10 cellular contexts compared by ENCODE assay signal in the genomic region with DNA sequence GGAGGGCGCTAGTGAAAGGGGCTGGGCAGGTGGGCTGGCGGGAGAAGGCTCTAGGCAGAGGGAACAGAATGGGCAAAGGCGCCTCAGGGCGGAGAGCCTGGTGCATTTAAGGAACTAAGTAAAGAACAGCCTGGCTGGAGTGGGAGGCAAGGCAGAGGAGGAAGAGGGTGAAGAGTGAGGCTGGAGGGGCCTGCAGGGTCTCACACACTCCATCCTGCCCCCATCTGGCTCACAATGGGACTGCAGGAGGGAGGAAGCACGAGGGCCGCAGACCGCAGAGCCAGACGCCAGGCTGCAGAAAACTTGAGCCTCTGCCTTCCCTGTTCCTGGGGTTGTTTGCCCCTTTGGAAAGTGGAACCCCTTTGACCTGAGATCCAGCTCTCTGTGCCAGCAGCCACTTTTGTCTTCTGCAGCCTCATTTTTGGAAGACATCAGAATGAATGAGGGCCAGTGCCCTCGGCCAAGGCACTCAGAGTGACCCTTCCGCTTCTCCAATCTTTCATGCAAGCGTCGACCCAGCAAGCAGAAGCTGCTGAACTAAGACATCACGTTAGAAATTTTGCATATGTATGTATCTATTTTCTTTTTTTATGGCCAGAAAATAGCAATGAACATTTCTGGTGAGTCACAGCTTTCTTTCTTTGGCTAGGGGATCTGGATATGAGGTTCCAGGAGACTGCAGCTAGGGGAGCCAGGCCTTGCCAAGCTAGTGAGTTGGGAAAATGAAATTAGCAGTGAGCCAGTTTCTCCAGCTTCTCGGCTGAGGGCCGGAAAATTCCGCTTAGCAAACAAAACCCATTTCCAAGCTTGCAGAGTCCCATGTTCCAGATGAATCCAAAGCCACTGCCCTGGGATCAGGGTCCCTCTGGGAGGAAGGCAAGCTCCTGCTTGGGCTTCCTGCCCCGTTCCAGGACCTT.
A peak's percentile ranks its signal among the peaks of the same experiment; 100 is the strongest.
DNase-seq lines count a peak whose midpoint lies in the region; ATAC-seq and TF ChIP-seq lines count a peak whose summit lies in the region.
"Had no signal": no experiment of that assay in that cellular context is flagged by ENCODE, and none has a peak within 500 bp of the region (broad histone marks: within the 10 kb centered on the region; RNA-seq: fewer than 3 reads in every experiment).

No MANE protein-coding gene starts in this region.

- H3K27me3 ChIP-seq in HCT116 (ENCODE audit: insufficient read depth, low read length) = no peaks in the 10 kb centered on the region

- RAD21 ChIA-PET in HCT116 (lab: Charles Lee; ENCODE audit: low non-redundant PET in 1 of 2, low total read pairs in 2 of 2, uncharacterized antibody in 2 of 2, unreplicated experiment in 2 of 2) = no interaction called here

- intact Hi-C loops in HCT116 (cut with micrococcal nuclease) = no loop called here

- no peak overlapping the region for H3K9ac ChIP-seq in HCT116 (ENCODE audit: low read length)

- H3K9me2 ChIP-seq in HCT116 (ENCODE audit: insufficient read depth) = no peaks in the 10 kb centered on the region

- no peak overlapping the region for H3K4me2 ChIP-seq in HCT116 (ENCODE audit: low read length)

- H4K20me1 ChIP-seq in HCT116 (ENCODE audit: insufficient read depth) = no peaks in the 10 kb centered on the region

- H3K9me3 ChIP-seq in HCT116 (ENCODE audit: control insufficient read depth in 1 of 2, insufficient read depth in 1 of 2, low read depth in 1 of 2, low read length in 2 of 2) = no peaks in the 10 kb centered on the region

- BruUV-seq in HCT116 (replicated peaks; lab: Mats Ljungman, UMichigan) = no TSS peak

- DNase-seq in AG08396 (ENCODE audit: low spot score) (peak; percentile 35), HCT116 (ENCODE audit: low read depth, low spot score) (no peak), medulla oblongata (ENCODE audit: extremely low spot score) (peak; percentile 70), H4 (ENCODE audit: low spot score) (no peak)
- DNase-seq: mammary epithelial cell, NCI-H82 had no signal

- H3K27ac ChIP-seq in HCT116 (ENCODE audit: low read depth, low read length) (no peak overlapping the region), cingulate gyrus (ENCODE audit: low read depth, low read length) (peak overlapping the region; percentile 87)

- POLR2A ChIA-PET in HCT116 (lab: Charles Lee) = no interaction called here

- CTCF ChIA-PET in HCT116 (lab: Charles Lee) = no interaction called here

- H3K79me2 ChIP-seq in HCT116 (ENCODE audit: insufficient read depth, low read length) = no peaks in the 10 kb centered on the region

- no peak for TF ChIP-seq RAD21 in HCT116 (IDR thresholded peaks at IDR 0.05; ENCODE audit: low read depth)

- H2AFZ ChIP-seq in HCT116 (ENCODE audit: low read depth, low read length, poor library complexity, severe bottlenecking) = no peak overlapping the region

- no peak; the same call in 1 of the 2 replicates for ATAC-seq in HCT116
- ATAC-seq in GM19397 (IDR thresholded peaks at IDR 0.05; ENCODE audit: unreplicated experiment) = no peak
- no peak for ATAC-seq in HG02870 (IDR thresholded peaks at IDR 0.05; ENCODE audit: unreplicated experiment)
- no peak for ATAC-seq in HG03378 (IDR thresholded peaks at IDR 0.05; ENCODE audit: unreplicated experiment)

- H3K4me1 ChIP-seq in HCT116 (ENCODE audit: control insufficient read depth in 1 of 2, insufficient read depth in 2 of 2, low read length in 2 of 2) = no peaks in the 10 kb centered on the region

- peak in 2 of 3 experiments; percentile 27 to 29; a peak in 3 of 6 replicates for TF ChIP-seq CTCF in HCT116 (IDR thresholded peaks at IDR 0.05 in 2 of 3, conservative IDR thresholded peaks at IDR 0.05 in 1 of 3; ENCODE audit: borderline replicate concordance in 1 of 3, insufficient read depth in 1 of 3, low read depth in 2 of 3, low read length in 2 of 3)

- H3K36me3 ChIP-seq in HCT116 (ENCODE audit: control insufficient read depth in 1 of 2, insufficient read depth in 2 of 2, low read length in 2 of 2) = no peaks in the 10 kb centered on the region

- TF ChIP-seq POLR2A in HCT116 (IDR thresholded peaks at IDR 0.05; ENCODE audit: borderline replicate concordance, extremely low read depth, insufficient read depth, insufficient read length) = no peak

- no peak overlapping the region for H3K4me3 ChIP-seq in HCT116 (replicated peaks in 1 of 2; ENCODE audit: low read depth in 1 of 2, low read length in 2 of 2)

TF ChIP-seq in HCT116, 20 proteins besides CTCF, POLR2A, EP300 and RAD21:
- TF ChIP-seq POLR2AphosphoS5 (IDR thresholded peaks at IDR 0.05; ENCODE audit: low read depth, low read length) = no peak
- no peak for TF ChIP-seq JUND (IDR thresholded peaks at IDR 0.05)
- no peak for TF ChIP-seq TCF7L2 (IDR thresholded peaks at IDR 0.05; ENCODE audit: borderline replicate concordance, extremely low read depth, insufficient read depth, insufficient read length)
- TF ChIP-seq YY1 (IDR thresholded peaks at IDR 0.05; ENCODE audit: extremely low read depth, insufficient replicate concordance, low read depth, low read length) = no peak
- TF ChIP-seq SIN3A (IDR thresholded peaks at IDR 0.05; ENCODE audit: low read depth) = no peak
- no peak for TF ChIP-seq CBX3 (IDR thresholded peaks at IDR 0.05; ENCODE audit: low read depth)
- TF ChIP-seq EZH2phosphoT487 (IDR thresholded peaks at IDR 0.05; ENCODE audit: borderline replicate concordance) = no peak
- TF ChIP-seq EGR1 (IDR thresholded peaks at IDR 0.05; ENCODE audit: low read depth) = no peak
- TF ChIP-seq, protein P1, sequence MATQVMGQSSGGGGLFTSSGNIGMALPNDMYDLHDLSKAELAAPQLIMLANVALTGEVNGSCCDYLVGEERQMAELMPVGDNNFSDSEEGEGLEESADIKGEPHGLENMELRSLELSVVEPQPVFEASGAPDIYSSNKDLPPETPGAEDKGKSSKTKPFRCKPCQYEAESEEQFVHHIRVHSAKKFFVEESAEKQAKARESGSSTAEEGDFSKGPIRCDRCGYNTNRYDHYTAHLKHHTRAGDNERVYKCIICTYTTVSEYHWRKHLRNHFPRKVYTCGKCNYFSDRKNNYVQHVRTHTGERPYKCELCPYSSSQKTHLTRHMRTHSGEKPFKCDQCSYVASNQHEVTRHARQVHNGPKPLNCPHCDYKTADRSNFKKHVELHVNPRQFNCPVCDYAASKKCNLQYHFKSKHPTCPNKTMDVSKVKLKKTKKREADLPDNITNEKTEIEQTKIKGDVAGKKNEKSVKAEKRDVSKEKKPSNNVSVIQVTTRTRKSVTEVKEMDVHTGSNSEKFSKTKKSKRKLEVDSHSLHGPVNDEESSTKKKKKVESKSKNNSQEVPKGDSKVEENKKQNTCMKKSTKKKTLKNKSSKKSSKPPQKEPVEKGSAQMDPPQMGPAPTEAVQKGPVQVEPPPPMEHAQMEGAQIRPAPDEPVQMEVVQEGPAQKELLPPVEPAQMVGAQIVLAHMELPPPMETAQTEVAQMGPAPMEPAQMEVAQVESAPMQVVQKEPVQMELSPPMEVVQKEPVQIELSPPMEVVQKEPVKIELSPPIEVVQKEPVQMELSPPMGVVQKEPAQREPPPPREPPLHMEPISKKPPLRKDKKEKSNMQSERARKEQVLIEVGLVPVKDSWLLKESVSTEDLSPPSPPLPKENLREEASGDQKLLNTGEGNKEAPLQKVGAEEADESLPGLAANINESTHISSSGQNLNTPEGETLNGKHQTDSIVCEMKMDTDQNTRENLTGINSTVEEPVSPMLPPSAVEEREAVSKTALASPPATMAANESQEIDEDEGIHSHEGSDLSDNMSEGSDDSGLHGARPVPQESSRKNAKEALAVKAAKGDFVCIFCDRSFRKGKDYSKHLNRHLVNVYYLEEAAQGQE (IDR thresholded peaks at IDR 0.05; ENCODE audit: low read depth) = no peak
- TF ChIP-seq ELF1 (IDR thresholded peaks at IDR 0.05; ENCODE audit: borderline replicate concordance, low read depth) = no peak
- TF ChIP-seq CEBPB (IDR thresholded peaks at IDR 0.05; ENCODE audit: low read depth) = no peak
- TF ChIP-seq, protein P2, sequence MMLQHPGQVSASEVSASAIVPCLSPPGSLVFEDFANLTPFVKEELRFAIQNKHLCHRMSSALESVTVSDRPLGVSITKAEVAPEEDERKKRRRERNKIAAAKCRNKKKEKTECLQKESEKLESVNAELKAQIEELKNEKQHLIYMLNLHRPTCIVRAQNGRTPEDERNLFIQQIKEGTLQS (IDR thresholded peaks at IDR 0.05) = no peak
- TF ChIP-seq FOSL1 (IDR thresholded peaks at IDR 0.05; ENCODE audit: low read depth) = no peak
- TF ChIP-seq, protein P3, sequence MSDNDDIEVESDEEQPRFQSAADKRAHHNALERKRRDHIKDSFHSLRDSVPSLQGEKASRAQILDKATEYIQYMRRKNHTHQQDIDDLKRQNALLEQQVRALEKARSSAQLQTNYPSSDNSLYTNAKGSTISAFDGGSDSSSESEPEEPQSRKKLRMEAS (IDR thresholded peaks at IDR 0.05) = no peak
- no peak for TF ChIP-seq ZFX (IDR thresholded peaks at IDR 0.05)
- TF ChIP-seq ZNF274 (IDR thresholded peaks at IDR 0.05; ENCODE audit: low read depth, low read length) = no peak

Comparison
In these comparisons a context has a peak if more than half of its experiments do, and no peak if none do; other contexts are left out.
1. DNase-seq: peak in AG08396 (single experiment) and medulla oblongata (single experiment); none in HCT116 (single experiment) and H4 (single experiment).